Comparison of ENCODE assay signal across 1 cellular context in genomic region chr1:235129774-235130570, GRCh38.
A peak's percentile ranks its signal among the peaks of the same experiment; 100 is the strongest.
TF ChIP-seq lines count a peak whose summit lies in the region.

No MANE protein-coding gene starts in this region.

TF ChIP-seq in HepG2, 621 proteins besides CTCF, POLR2A, EP300 and RAD21 (continued from another document and continues in another):
- TF ChIP-seq FOXK2 (IDR thresholded peaks at IDR 0.05) (no peak), ZNF629 (CRISPR knock-in tag; conservative IDR thresholded peaks at IDR 0.05) (peak; percentile 38; the same call in 1 of the 2 replicates), SALL1 (CRISPR knock-in tag; IDR thresholded peaks at IDR 0.05) (peak; percentile 51; the same call in 1 of the 2 replicates), PRDM15 (CRISPR knock-in tag; IDR thresholded peaks at IDR 0.05) (no peak), PATZ1 (CRISPR knock-in tag; IDR thresholded peaks at IDR 0.05) (0 out of 2 replicates have a peak, but pooled peaks have one; percentile 7), MTF1 (CRISPR knock-in tag; IDR thresholded peaks at IDR 0.05) (no peak), ZFP36 (IDR thresholded peaks at IDR 0.05; ENCODE audit: borderline replicate concordance, low read depth, low read length, partially characterized antibody) (no peak), BCL6 (CRISPR knock-in tag; IDR thresholded peaks at IDR 0.05) (peak; percentile 56; the same call in 1 of the 2 replicates), SYNCRIP (IDR thresholded peaks at IDR 0.05; ENCODE audit: insufficient read depth, low read depth, low read length) (no peak), MAFG (CRISPR knock-in tag; IDR thresholded peaks at IDR 0.05) (no peak), ZNF317 (CRISPR knock-in tag; IDR thresholded peaks at IDR 0.05) (no peak), FIP1L1 (IDR thresholded peaks at IDR 0.05; ENCODE audit: borderline replicate concordance, insufficient read depth, low read depth, low read length) (no peak), ZFP36L1 (CRISPR knock-in tag; IDR thresholded peaks at IDR 0.05) (no peak), FOXC1 (CRISPR knock-in tag; IDR thresholded peaks at IDR 0.05; ENCODE audit: borderline replicate concordance) (no peak), ZNF17 (CRISPR knock-in tag; IDR thresholded peaks at IDR 0.05) (no peak), CBX2 (IDR thresholded peaks at IDR 0.05; ENCODE audit: low read depth, low read length) (no peak), CBX2 (CRISPR knock-in tag; IDR thresholded peaks at IDR 0.05; ENCODE audit: low read depth) (no peak), ZNF24 (IDR thresholded peaks at IDR 0.05) (no peak), ETS1 (CRISPR knock-in tag; IDR thresholded peaks at IDR 0.05) (no peak), GRHL1 (CRISPR knock-in tag; conservative IDR thresholded peaks at IDR 0.05) (no peak), ZC3H4 (CRISPR knock-in tag; IDR thresholded peaks at IDR 0.05; ENCODE audit: borderline replicate concordance) (no peak), ASH2L (IDR thresholded peaks at IDR 0.05; ENCODE audit: insufficient read length, low read depth, low read length) (peak; percentile 32), YY1 (IDR thresholded peaks at IDR 0.05; ENCODE audit: insufficient read depth, insufficient replicate concordance, low read depth, low read length) (no peak), U2AF2 (IDR thresholded peaks at IDR 0.05; ENCODE audit: low read depth, low read length) (no peak), NFE2 (CRISPR knock-in tag; IDR thresholded peaks at IDR 0.05) (no peak), SNRNP70 (IDR thresholded peaks at IDR 0.05; ENCODE audit: low read depth, low read length) (no peak), EHMT2 (IDR thresholded peaks at IDR 0.05; ENCODE audit: borderline replicate concordance, low read depth, low read length) (no peak), NPAS2 (CRISPR knock-in tag; IDR thresholded peaks at IDR 0.05; ENCODE audit: borderline replicate concordance) (no peak), ZNF563 (CRISPR knock-in tag; IDR thresholded peaks at IDR 0.05) (no peak), DNMT3B (CRISPR knock-in tag; conservative IDR thresholded peaks at IDR 0.05) (no peak), MED8 (CRISPR knock-in tag; IDR thresholded peaks at IDR 0.05; ENCODE audit: insufficient replicate concordance) (no peak), ZBTB20 (CRISPR knock-in tag; IDR thresholded peaks at IDR 0.05; ENCODE audit: borderline replicate concordance, low read depth) (no peak), KLF15 (CRISPR knock-in tag; IDR thresholded peaks at IDR 0.05; ENCODE audit: borderline replicate concordance) (no peak), E2F2 (CRISPR knock-in tag; IDR thresholded peaks at IDR 0.05; ENCODE audit: borderline replicate concordance) (no peak), TFE3 (CRISPR knock-in tag; IDR thresholded peaks at IDR 0.05) (no peak; the same call in none of the 2 replicates), FOXO4 (CRISPR knock-in tag; conservative IDR thresholded peaks at IDR 0.05) (no peak), ZNF598 (CRISPR knock-in tag; IDR thresholded peaks at IDR 0.05; ENCODE audit: borderline replicate concordance) (no peak), HMGXB4 (CRISPR knock-in tag; IDR thresholded peaks at IDR 0.05; ENCODE audit: borderline replicate concordance in 1 of 2, low read depth in 1 of 2) (no peak), ZNF724P (CRISPR knock-in tag; IDR thresholded peaks at IDR 0.05; ENCODE audit: borderline replicate concordance) (no peak), ZMAT5 (CRISPR knock-in tag; IDR thresholded peaks at IDR 0.05; ENCODE audit: borderline replicate concordance, low read depth) (no peak), MED13 (CRISPR knock-in tag; IDR thresholded peaks at IDR 0.05) (0 out of 2 replicates have a peak, but pooled peaks have one; percentile 43), MIER3 (CRISPR knock-in tag; IDR thresholded peaks at IDR 0.05; ENCODE audit: borderline replicate concordance) (no peak; the same call in 1 of the 2 replicates), ZNF619 (CRISPR knock-in tag; IDR thresholded peaks at IDR 0.05) (no peak), ZNF773 (CRISPR knock-in tag; IDR thresholded peaks at IDR 0.05; ENCODE audit: borderline replicate concordance) (no peak), CCDC6 (CRISPR knock-in tag; IDR thresholded peaks at IDR 0.05) (no peak), GFI1 (CRISPR knock-in tag; IDR thresholded peaks at IDR 0.05; ENCODE audit: borderline replicate concordance) (no peak), CAMTA2 (CRISPR knock-in tag; IDR thresholded peaks at IDR 0.05; ENCODE audit: borderline replicate concordance) (no peak), RBM39 (IDR thresholded peaks at IDR 0.05; ENCODE audit: low read depth, low read length, poor library complexity, severe bottlenecking) (no peak), ZNF761 (CRISPR knock-in tag; conservative IDR thresholded peaks at IDR 0.05) (no peak), ZNF280B (CRISPR knock-in tag; IDR thresholded peaks at IDR 0.05; ENCODE audit: borderline replicate concordance) (no peak), ZNF543 (CRISPR knock-in tag; IDR thresholded peaks at IDR 0.05) (no peak), RXRA (CRISPR knock-in tag; IDR thresholded peaks at IDR 0.05) (0 out of 2 replicates have a peak, but pooled peaks have one; percentile 7)
